8 cellular contexts compared by ENCODE assay signal in genomic region chr7:157139142-157140117, GRCh38. TPM values are rescaled to one million over a fixed set of nuclear protein-coding genes. Genes with fewer than 3 reads are reported as not detected.
A peak's percentile ranks its signal among the peaks of the same experiment; 100 is the strongest.
DNase-seq lines count a peak whose midpoint lies in the region; ATAC-seq, FAIRE-seq and TF ChIP-seq lines count a peak whose summit lies in the region.

No MANE protein-coding gene starts in this region.

- peak overlapping the region; percentile 93 for H3K4me2 ChIP-seq in OCI-LY7 (ENCODE audit: low read length)

- DNase-seq in GM18507 (ENCODE audit: extremely low spot score, insufficient read length, low read depth): peak; percentile 29
- peak; percentile 77 for DNase-seq in OCI-LY7 (ENCODE audit: low spot score)
- DNase-seq in left ventricle myocardium inferior: peak; percentile 42
- DNase-seq in sigmoid colon: peak; percentile 76
- no peak for DNase-seq in NCI-H2107 (lab: John Stamatoyannopoulos, UW)
- DNase-seq in foreskin melanocyte: no peak

- peaks cover 18% of the 10 kb centered on the region for H3K36me3 Mint-ChIP-seq in activated naive CD4-positive, alpha-beta T cell treated with anti-CD3 and anti-CD28 coated beads, Interleukin-2, amount 50 U/mL, for 24 hours

- H3K4me1 Mint-ChIP-seq in activated naive CD4-positive, alpha-beta T cell treated with anti-CD3 and anti-CD28 coated beads, Interleukin-2, amount 50 U/mL, for 24 hours: peaks cover 48% of the 10 kb centered on the region

- FAIRE-seq in GM18507 (lab: Jason Lieb, UNC): no peak

- 2 to 3% methylated on average over 83 of the region's 83 CpGs for WGBS in sigmoid colon, 2 donors

- H3K4me3 ChIP-seq in OCI-LY7 (ENCODE audit: low read depth, low read length, poor library complexity, severe bottlenecking): peak overlapping the region; percentile 99
- peak overlapping the region; percentile 77 for H3K4me3 ChIP-seq in left ventricle myocardium inferior
- H3K4me3 ChIP-seq in sigmoid colon: peak overlapping the region; percentile 61 to 80 (median 72)

- TF ChIP-seq CTCF in OCI-LY7 (conservative IDR thresholded peaks at IDR 0.05; ENCODE audit: low read length) (no peak), left ventricle myocardium inferior (IDR thresholded peaks at IDR 0.05; ENCODE audit: borderline replicate concordance) (no peak), sigmoid colon (IDR thresholded peaks at IDR 0.05) (no peak)

- H3K27me3 Mint-ChIP-seq in activated naive CD4-positive, alpha-beta T cell treated with anti-CD3 and anti-CD28 coated beads, Interleukin-2, amount 50 U/mL, for 24 hours: no peaks in the 10 kb centered on the region

- H3K4me1 ChIP-seq in OCI-LY7 (ENCODE audit: insufficient read depth, low read length, poor library complexity, severe bottlenecking): peaks cover 31% of the 10 kb centered on the region
- peaks cover 49% of the 10 kb centered on the region for H3K4me1 ChIP-seq in left ventricle myocardium inferior
- peaks cover 0 to 34% (median 25%) of the 10 kb centered on the region in 4 donors for H3K4me1 ChIP-seq in sigmoid colon

- no peak for TF ChIP-seq EP300 in sigmoid colon (IDR thresholded peaks at IDR 0.05)

- POLR2A ChIA-PET in OCI-LY7 (lab: Charles Lee): interaction anchor here (0.5 kb wide), 1 partner anchor 24 kb away, joined by 4 read pairs; no protein-coding TSS in a partner anchor

- peak overlapping the region; percentile 90 for H3K4me3 Mint-ChIP-seq in activated naive CD4-positive, alpha-beta T cell treated with anti-CD3 and anti-CD28 coated beads, Interleukin-2, amount 50 U/mL, for 24 hours

- intact Hi-C loops in OCI-LY7 (cut with micrococcal nuclease; ENCODE audit: unreplicated experiment): loop anchor here (1.0 to 5.0 kb wide), 2 partner anchors 167 to 246 kb away; partner anchors contain the start of gene LMBR1
- intact Hi-C loops in left ventricle myocardium inferior (cut with micrococcal nuclease): no loop called here
- intact Hi-C loops in sigmoid colon (cut with DNase I): loop anchor here (5.0 to 10.0 kb wide), 3 partner anchors 133 to 195 kb away; partner anchors contain the start of genes DNAJB6 and NOM1

- H3K9me2 ChIP-seq in OCI-LY7 (ENCODE audit: insufficient read depth, low read length): no peaks in the 10 kb centered on the region

- peaks cover 53% of the 10 kb centered on the region for H3K79me2 ChIP-seq in OCI-LY7 (ENCODE audit: insufficient read depth, low read depth, low read length)

- no peaks in the 10 kb centered on the region for H3K27me3 ChIP-seq in left ventricle myocardium inferior (ENCODE audit: low read depth)
- no peaks in the 10 kb centered on the region for H3K27me3 ChIP-seq in sigmoid colon

- H4K20me1 ChIP-seq in OCI-LY7 (ENCODE audit: insufficient read depth, low read length): peaks cover 28% of the 10 kb centered on the region

- no peaks in the 10 kb centered on the region for H3K9me3 Mint-ChIP-seq in activated naive CD4-positive, alpha-beta T cell treated with anti-CD3 and anti-CD28 coated beads, Interleukin-2, amount 50 U/mL, for 24 hours

- H3K36me3 ChIP-seq in OCI-LY7 (ENCODE audit: insufficient read depth, low read length) (peaks cover 50% of the 10 kb centered on the region), left ventricle myocardium inferior (peaks cover 11% of the 10 kb centered on the region), sigmoid colon (peaks cover 0 to 7% (median 0%) of the 10 kb centered on the region in 4 donors)

- CTCF ChIA-PET in OCI-LY7 (lab: Charles Lee; ENCODE audit: unreplicated experiment): no interaction called here

- H3K27ac ChIP-seq in OCI-LY7 (ENCODE audit: low read depth, low read length, poor library complexity, severe bottlenecking): peak overlapping the region; percentile 84
- H3K27ac ChIP-seq in left ventricle myocardium inferior (replicated peaks): peak overlapping the region; percentile 95
- H3K27ac ChIP-seq in sigmoid colon: peak overlapping the region; percentile 88 to 94 (median 90)

- peak; percentile 55 for ATAC-seq in HG02678 (IDR thresholded peaks at IDR 0.05; ENCODE audit: unreplicated experiment)

- peak overlapping the region; percentile 84 for H3K27ac Mint-ChIP-seq in activated naive CD4-positive, alpha-beta T cell treated with anti-CD3 and anti-CD28 coated beads, Interleukin-2, amount 50 U/mL, for 24 hours

- BruUV-seq in OCI-LY7 (replicated peaks; lab: Mats Ljungman, UMichigan): no TSS peak

- TF ChIP-seq POLR2A in sigmoid colon (IDR thresholded peaks at IDR 0.05): no peak

- H2AFZ ChIP-seq in OCI-LY7 (ENCODE audit: low read length): no peak overlapping the region

- peaks cover 7% of the 10 kb centered on the region; the same call in 1 of the 2 replicates for H3K9me3 ChIP-seq in OCI-LY7 (ENCODE audit: low read length)
- no peaks in the 10 kb centered on the region for H3K9me3 ChIP-seq in left ventricle myocardium inferior (replicated peaks)
- H3K9me3 ChIP-seq in sigmoid colon: no peaks in the 10 kb centered on the region

RNA-seq across cellular contexts. Expression of gene UBE3C, which starts 0.7 kb away (rescaled TPM):
- total RNA-seq in OCI-LY7 (2014; rRNA removed; shearing (Covaris generic)): 51.5 and 60.4 TPM in 2 replicates
- total RNA-seq in OCI-LY7 (2022) (60.0 and 66.1 TPM in 2 replicates), left ventricle myocardium inferior (50.2 TPM), sigmoid colon (10 to 100 TPM; 55.7 to 84.2 (median 70.5) TPM)
- polyA plus RNA-seq in sigmoid colon: 10 to 100 TPM; 21.0 to 32.6 (median 31.1) TPM

Comparison
In these comparisons a context has a peak if more than half of its experiments do, and no peak if none do; other contexts are left out.
1. DNase-seq: peak in GM18507 (single experiment), OCI-LY7 (single experiment), left ventricle myocardium inferior (single experiment) and sigmoid colon (single experiment); none in NCI-H2107 (single experiment) and foreskin melanocyte (single experiment).
2. Peak in every context shown above with its lines, with median percentiles within 50 percentile points of each other: H3K27ac ChIP-seq and H3K4me3 ChIP-seq.